In the genomic region with DNA sequence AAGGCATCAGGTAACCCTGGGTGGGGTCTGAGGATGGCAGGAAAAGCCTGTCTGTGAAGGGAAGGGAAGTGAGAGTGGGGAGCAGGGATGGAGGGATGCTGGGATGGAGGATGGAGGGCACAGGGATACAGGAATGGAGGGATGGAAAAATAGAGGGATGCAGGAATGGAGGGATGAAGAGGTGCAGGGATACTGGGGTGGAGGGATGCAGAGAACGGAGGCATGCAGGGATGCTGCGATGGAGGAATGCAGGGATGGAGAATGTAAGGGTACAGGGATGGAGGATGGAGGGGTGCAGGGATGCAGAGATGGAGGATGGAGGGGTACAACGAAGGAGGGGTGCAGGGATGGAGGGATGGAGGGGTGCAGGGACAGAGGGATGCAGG, we compare ENCODE assay signal across 27 cellular contexts. TPM values are rescaled to one million over a fixed set of nuclear protein-coding genes. Genes with fewer than 3 reads are reported as not detected.
DNase-seq lines count a peak whose midpoint lies in the region; ATAC-seq and TF ChIP-seq lines count a peak whose summit lies in the region.
"Had no signal": no experiment of that assay in that cellular context is flagged by ENCODE, and none has a peak within 500 bp of the region (broad histone marks: within the 10 kb centered on the region; RNA-seq: fewer than 3 reads in every experiment).

No MANE protein-coding gene starts in this region.

- H3K4me2 ChIP-seq in IMR-90 (ENCODE audit: low read depth, low read length): no peak overlapping the region
- no peak overlapping the region for H3K4me2 ChIP-seq in neuronal stem cell (ENCODE audit: insufficient read depth, low read length, poor library complexity, severe bottlenecking)

- H3K9me3 Mint-ChIP-seq in dendritic cell treated with granulocyte-macrophage colony-stimulating factor and Interleukin-4, amounts not matched to agents 40 ng/mL and 50 ng/mL, for 4 days: no peaks in the 10 kb centered on the region
- H3K9me3 Mint-ChIP-seq: CD8-positive, alpha-beta T cell had no signal

- H2BK5ac ChIP-seq in IMR-90 (ENCODE audit: low read depth, low read length, poor library complexity, severe bottlenecking) (no peak overlapping the region), neuronal stem cell (ENCODE audit: low read length) (no peak overlapping the region)

- POLR2A ChIA-PET in IMR-90 (lab: Charles Lee; ENCODE audit: unreplicated experiment): no interaction called here

- H3K23ac ChIP-seq in IMR-90 (ENCODE audit: low read depth, low read length) (no peak overlapping the region), neuronal stem cell (ENCODE audit: low read depth, low read length, poor library complexity) (peak overlapping the region; percentile 4)

- no peak overlapping the region for H2BK12ac ChIP-seq in neuronal stem cell (ENCODE audit: low read length)

- TF ChIP-seq CTCF in IMR-90 (conservative IDR thresholded peaks at IDR 0.05; ENCODE audit: low read depth, low read length): no peak
- TF ChIP-seq CTCF in omental fat pad (IDR thresholded peaks at IDR 0.05): no peak

- in situ Hi-C loops in IMR-90 (cut with MboI; ENCODE audit: low sequenced_read_pairs): no loop called here

- H4K91ac ChIP-seq in IMR-90 (ENCODE audit: insufficient read depth, low read depth, low read length) (no peak overlapping the region), neuronal stem cell (ENCODE audit: low read depth, low read length, poor library complexity) (no peak overlapping the region)

- ATAC-seq in IMR-90 (ENCODE audit: low read depth) (no peak), GM19351 (IDR thresholded peaks at IDR 0.05; ENCODE audit: unreplicated experiment) (no peak), HG03439 (IDR thresholded peaks at IDR 0.05; ENCODE audit: unreplicated experiment) (no peak), omental fat pad (ENCODE audit: low FRiP score) (no peak)

- H3K36me3 ChIP-seq in ES-I3 (ENCODE audit: insufficient read depth, low read length): no peaks in the 10 kb centered on the region
- peaks cover 27% of the 10 kb centered on the region; the same call in 1 of the 2 replicates for H3K36me3 ChIP-seq in IMR-90 (ENCODE audit: control insufficient read depth, insufficient read depth, low read length)
- peaks cover 15 to 30% of the 10 kb centered on the region in 2 donors for H3K36me3 ChIP-seq in neuronal stem cell (replicated peaks in 1 of 2; ENCODE audit: control insufficient read depth in 2 of 2, insufficient read depth in 2 of 2, low read length in 2 of 2)
- H3K36me3 ChIP-seq: prostate gland had no signal

- H3K9ac ChIP-seq in ES-I3 (ENCODE audit: low read depth, low read length) (0 out of 2 replicates have a peak overlapping the region, but pooled peaks have one; percentile 14), IMR-90 (ENCODE audit: low read depth, low read length) (no peak overlapping the region), neuronal stem cell (ENCODE audit: low read depth, low read length, poor library complexity) (peak overlapping the region; percentile 65)

- H2AK5ac ChIP-seq in IMR-90 (ENCODE audit: low read depth, low read length): no peak overlapping the region
- no peak overlapping the region for H2AK5ac ChIP-seq in neuronal stem cell (ENCODE audit: low read depth, low read length)

- H3K4me1 ChIP-seq in ES-I3 (ENCODE audit: insufficient read depth, low read length) (peaks cover 6% of the 10 kb centered on the region; the same call in 1 of the 2 replicates), IMR-90 (ENCODE audit: control insufficient read depth, insufficient read depth, low read length) (no peaks in the 10 kb centered on the region), neuronal stem cell (ENCODE audit: control insufficient read depth in 2 of 2, insufficient read depth in 1 of 2, low read depth in 1 of 2, low read length in 2 of 2) (peaks cover 4 to 7% of the 10 kb centered on the region in 2 donors)
- H3K4me1 ChIP-seq: prostate gland had no signal

- DNase-seq in IMR-90: no peak
- DNase-seq in neuronal stem cell (ENCODE audit: low spot score): no peak
- DNase-seq in omental fat pad (ENCODE audit: low spot score): no peak
- DNase-seq: activated CD4-positive, alpha-beta T cell treated with anti-CD3 and anti-CD28 coated beads, Interleukin-2, amount 50 U/mL, for 48 hours; activated naive CD4-positive, alpha-beta T cell; CD8-positive, alpha-beta T cell; DMS153; heart right ventricle; left ventricle myocardium inferior; NCI-H187 treated with DMSO at 0.1 percent for 48 hours; NCI-H2227 treated with DMSO at 0.1 percent for 48 hours; NCI-H82; nephron progenitor cell; OCI-M1; SIG-M5; stimulated activated CD4-positive, alpha-beta T cell treated with anti-CD3 and anti-CD28 coated beads, Interleukin-2, amount 100 ng/mL, for 24 hours; stimulated activated naive CD4-positive, alpha-beta T cell had no signal

- H3K4me3 Mint-ChIP-seq in dendritic cell treated with granulocyte-macrophage colony-stimulating factor and Interleukin-4, amounts not matched to agents 40 ng/mL and 50 ng/mL, for 4 days: no peak overlapping the region
- H3K4me3 Mint-ChIP-seq: CD8-positive, alpha-beta T cell had no signal

- peaks cover 40% of the 10 kb centered on the region for H3K4me1 Mint-ChIP-seq in dendritic cell treated with granulocyte-macrophage colony-stimulating factor and Interleukin-4, amounts not matched to agents 40 ng/mL and 50 ng/mL, for 4 days (ENCODE audit: low read depth)

- H3K9me1 ChIP-seq in IMR-90 (ENCODE audit: insufficient read depth, low read length): no peaks in the 10 kb centered on the region

- H3K79me1 ChIP-seq in IMR-90 (ENCODE audit: low read depth in 1 of 2, low read length in 2 of 2) (no peaks in the 10 kb centered on the region), neuronal stem cell (ENCODE audit: low read depth, low read length) (peaks cover 2% of the 10 kb centered on the region)

- no peak overlapping the region for H3K4me3 ChIP-seq in IMR-90 (ENCODE audit: insufficient read depth, low read depth, low read length)
- H3K4me3 ChIP-seq in neuronal stem cell (ENCODE audit: low read length in 2 of 2): no peak overlapping the region
- H3K4me3 ChIP-seq: cardiac muscle cell, left ventricle myocardium inferior, prostate gland, skin epidermis, thoracic aorta had no signal

- H3K4ac ChIP-seq in IMR-90 (ENCODE audit: low read depth, low read length) (no peak overlapping the region), neuronal stem cell (ENCODE audit: low read length) (no peak overlapping the region)

- dilution Hi-C loops in IMR-90 (cut with HindIII; ENCODE audit: low sequenced_read_pairs, unreplicated experiment): no loop called here

- no peaks in the 10 kb centered on the region for H3K9me3 ChIP-seq in ES-I3 (ENCODE audit: control insufficient read depth, insufficient read depth, low read length)
- no peaks in the 10 kb centered on the region for H3K9me3 ChIP-seq in IMR-90 (ENCODE audit: control insufficient read depth, insufficient read depth, low read length)
- no peaks in the 10 kb centered on the region for H3K9me3 ChIP-seq in neuronal stem cell (replicated peaks in 1 of 2; ENCODE audit: control insufficient read depth in 2 of 2, insufficient read depth in 1 of 2, low read depth in 1 of 2, low read length in 2 of 2)
- H3K9me3 ChIP-seq: left ventricle myocardium inferior, prostate gland, thoracic aorta had no signal

- WGBS in IMR-90 (ENCODE audit: extremely low coverage in 2 of 2, insufficient read length in 1 of 2), 2 experiments: 68% methylated on average over 2 of the region's 3 CpGs; no CpG with 5 or more reads in 1 of the 2 experiments
- WGBS in neuronal stem cell (ENCODE audit: extremely low coverage in 2 of 2, insufficient read length in 2 of 2, insufficient replicate concordance in 1 of 2), 2 donors: no CpG with 5 or more reads among the region's 3 CpGs

- H2BK15ac ChIP-seq in IMR-90 (ENCODE audit: low read depth, low read length): no peak overlapping the region
- no peak overlapping the region for H2BK15ac ChIP-seq in neuronal stem cell (ENCODE audit: low read length)

- H3K56ac ChIP-seq in IMR-90 (ENCODE audit: extremely low read depth, insufficient read depth, low read length): no peak overlapping the region

- TF ChIP-seq RAD21 in IMR-90 (IDR thresholded peaks at IDR 0.05; ENCODE audit: low read length): no peak

- TF ChIP-seq POLR2A in IMR-90 (IDR thresholded peaks at IDR 0.05; ENCODE audit: low read depth, low read length): no peak

- peaks cover 56% of the 10 kb centered on the region for H3K36me3 Mint-ChIP-seq in dendritic cell treated with granulocyte-macrophage colony-stimulating factor and Interleukin-4, amounts not matched to agents 40 ng/mL and 50 ng/mL, for 4 days (ENCODE audit: low read depth)

- H2BK120ac ChIP-seq in IMR-90 (ENCODE audit: low read depth, low read length): no peak overlapping the region
- H2BK120ac ChIP-seq in neuronal stem cell (ENCODE audit: low read depth, low read length): no peak overlapping the region

- H3K18ac ChIP-seq in IMR-90 (ENCODE audit: low read depth, low read length) (no peak overlapping the region), neuronal stem cell (ENCODE audit: low read length) (no peak overlapping the region)

- peak overlapping the region; percentile 27 for H3K27ac Mint-ChIP-seq in dendritic cell treated with granulocyte-macrophage colony-stimulating factor and Interleukin-4, amounts not matched to agents 40 ng/mL and 50 ng/mL, for 4 days
- H3K27ac Mint-ChIP-seq: CD8-positive, alpha-beta T cell; nephron progenitor cell had no signal

- H2BK20ac ChIP-seq in IMR-90 (ENCODE audit: low read depth, low read length): no peak overlapping the region

- no peaks in the 10 kb centered on the region for H4K20me1 ChIP-seq in IMR-90 (ENCODE audit: insufficient read depth, low read length)

- no TSS peak for BruUV-seq in IMR-90 (replicated peaks; lab: Mats Ljungman, UMichigan)

- H3K27ac ChIP-seq in IMR-90 (ENCODE audit: insufficient read depth, low read length) (no peak overlapping the region), neuronal stem cell (replicated peaks; ENCODE audit: low read length) (no peak overlapping the region)
- H3K27ac ChIP-seq: cardiac muscle cell, left ventricle myocardium inferior, prostate gland, thoracic aorta had no signal

- CTCF ChIA-PET in IMR-90 (lab: Yijun Ruan, JAX): interaction anchor here (0.8 to 2.0 kb wide), 9 partner anchors 8 to 192 kb away, joined by 3 to 16 read pairs (median 5); partner anchors contain the start of gene PTGES2

- H2AFZ ChIP-seq in IMR-90 (replicated peaks; ENCODE audit: low read length, poor library complexity) (peak overlapping the region; percentile 96), neuronal stem cell (ENCODE audit: low read length) (peak overlapping the region; percentile 95)

- intact Hi-C loops in IMR-90 (cut with micrococcal nuclease): loop anchor here (5.0 kb wide), 1 partner anchor 376 kb away; no protein-coding TSS in a partner anchor
- intact Hi-C loops in dendritic cell treated with granulocyte-macrophage colony-stimulating factor and Interleukin-4, amounts not matched to agents 40 ng/mL and 50 ng/mL, for 4 days (cut with micrococcal nuclease): no loop called here

- H3K14ac ChIP-seq in IMR-90 (replicated peaks; ENCODE audit: low read depth, low read length): no peak overlapping the region
- H3K14ac ChIP-seq in neuronal stem cell (ENCODE audit: low read length): no peak overlapping the region

- H3K27me3 ChIP-seq in IMR-90 (ENCODE audit: control insufficient read depth, insufficient read depth, low read length) (no peaks in the 10 kb centered on the region), neuronal stem cell (ENCODE audit: control insufficient read depth in 3 of 3, insufficient read depth in 3 of 3, low read depth in 1 of 3, low read length in 3 of 3) (no peaks in the 10 kb centered on the region)
- H3K27me3 ChIP-seq: cardiac muscle cell, dorsolateral prefrontal cortex, heart right ventricle had no signal

- H3K27me3 Mint-ChIP-seq in dendritic cell treated with granulocyte-macrophage colony-stimulating factor and Interleukin-4, amounts not matched to agents 40 ng/mL and 50 ng/mL, for 4 days: peaks cover 6% of the 10 kb centered on the region

- peak overlapping the region; percentile 1 for H2AK9ac ChIP-seq in IMR-90 (replicated peaks; ENCODE audit: low read depth, low read length, poor library complexity)

- H4K5ac ChIP-seq in IMR-90 (ENCODE audit: low read depth, low read length): no peak overlapping the region

- no peak overlapping the region for H4K8ac ChIP-seq in IMR-90 (ENCODE audit: low read depth in 2 of 2, low read length in 2 of 2)
- no peak overlapping the region for H4K8ac ChIP-seq in neuronal stem cell (ENCODE audit: low read depth, low read length)

RNA-seq across cellular contexts. Expression of gene PTGES2, which starts 9.1 kb away (rescaled TPM):
- total RNA-seq in IMR-90 (2012; rRNA removed): 90.3 and 107 TPM in 2 replicates
- 99.2 and 100 TPM in 2 replicates for polyA plus RNA-seq in IMR-90 (2012; rRNA removed)
- polyA plus RNA-seq in IMR-90 (2012; cell fraction: cytosol; rRNA removed): 69.7 and 115 TPM in 2 replicates
- 116 and 217 TPM in 2 replicates for polyA plus RNA-seq in IMR-90 (2012; cell fraction: nucleus; rRNA removed; ENCODE audit: low replicate concordance)
- polyA plus RNA-seq in neuronal stem cell (2013, experiment 1 of 2): 19.0 TPM
- 21.6 TPM for polyA plus RNA-seq in neuronal stem cell (2013, experiment 2 of 2)
- 10 to 100 TPM; 34.6 to 59.4 (median 53.0) TPM for total RNA-seq in omental fat pad

RNA-seq across cellular contexts. Expression of gene LCN2, which starts 30.8 kb away (rescaled TPM):
- total RNA-seq in IMR-90 (2012; rRNA removed): not detected in 2 replicates
- not detected in 2 replicates for polyA plus RNA-seq in IMR-90 (2012; rRNA removed)
- polyA plus RNA-seq in IMR-90 (2012; cell fraction: cytosol; rRNA removed): not detected in 2 replicates
- not detected in 2 replicates for polyA plus RNA-seq in IMR-90 (2012; cell fraction: nucleus; rRNA removed; ENCODE audit: low replicate concordance)
- polyA plus RNA-seq in neuronal stem cell (2013, experiment 1 of 2): 0.08 TPM
- polyA plus RNA-seq in neuronal stem cell (2013, experiment 2 of 2): 0.10 TPM
- 1 to 10 TPM in 2 of 4 donors, not detected in 2; 1.7 TPM for total RNA-seq in omental fat pad
- total RNA-seq: cardiac muscle cell; CD8-positive, alpha-beta T cell; left ventricle myocardium inferior; LHCN-M2; thoracic aorta had no signal
- polyA plus RNA-seq: cardiac muscle cell had no signal

RNA-seq across cellular contexts. Expression of gene BBLN, which starts 41.6 kb away (rescaled TPM):
- total RNA-seq in IMR-90 (2012; rRNA removed): 25.1 and 27.5 TPM in 2 replicates
- 103 and 146 TPM in 2 replicates for polyA plus RNA-seq in IMR-90 (2012; rRNA removed)
- 190 and 213 TPM in 2 replicates for polyA plus RNA-seq in IMR-90 (2012; cell fraction: cytosol; rRNA removed)
- 36.9 and 66.7 TPM in 2 replicates for polyA plus RNA-seq in IMR-90 (2012; cell fraction: nucleus; rRNA removed; ENCODE audit: low replicate concordance)
- 95.6 TPM for polyA plus RNA-seq in neuronal stem cell (2013, experiment 1 of 2)
- 101 TPM for polyA plus RNA-seq in neuronal stem cell (2013, experiment 2 of 2)
- total RNA-seq in omental fat pad: 100 to 1,000 TPM; 117 to 174 (median 138) TPM

RNA-seq across cellular contexts. Expression of gene SLC25A25, which starts 50.4 kb away (rescaled TPM):
- total RNA-seq in IMR-90 (2012; rRNA removed) (17.9 and 20.3 TPM in 2 replicates), omental fat pad (100 to 1,000 TPM in 2 of 4 donors, 10 to 100 TPM in 2; 37.8 to 147 (median 102) TPM)
- 14.0 and 19.1 TPM in 2 replicates for polyA plus RNA-seq in IMR-90 (2012; rRNA removed)
- polyA plus RNA-seq in IMR-90 (2012; cell fraction: cytosol; rRNA removed): 11.0 and 16.7 TPM in 2 replicates
- polyA plus RNA-seq in IMR-90 (2012; cell fraction: nucleus; rRNA removed; ENCODE audit: low replicate concordance): 61.0 and 98.5 TPM in 2 replicates
- polyA plus RNA-seq in neuronal stem cell (2013, experiment 1 of 2): 7.8 TPM
- 7.4 TPM for polyA plus RNA-seq in neuronal stem cell (2013, experiment 2 of 2)

RNA-seq across cellular contexts. Expression of gene NAIF1, which starts 51.3 kb away (rescaled TPM):
- 8.3 and 9.7 TPM in 2 replicates for total RNA-seq in IMR-90 (2012; rRNA removed)
- 10.1 and 10.4 TPM in 2 replicates for polyA plus RNA-seq in IMR-90 (2012; rRNA removed)
- 7.8 and 9.2 TPM in 2 replicates for polyA plus RNA-seq in IMR-90 (2012; cell fraction: cytosol; rRNA removed)
- polyA plus RNA-seq in IMR-90 (2012; cell fraction: nucleus; rRNA removed; ENCODE audit: low replicate concordance): 3.5 and 5.6 TPM in 2 replicates
- polyA plus RNA-seq in neuronal stem cell (2013, experiment 1 of 2): 6.9 TPM
- 7.8 TPM for polyA plus RNA-seq in neuronal stem cell (2013, experiment 2 of 2)
- total RNA-seq in omental fat pad: 10 to 100 TPM in 1 of 4 donors, 1 to 10 TPM in 3; 5.3 to 13.1 (median 6.7) TPM
